1 cellular context compared by ENCODE assay signal in genomic region chr2:218569038-218569431, GRCh38.
TF ChIP-seq lines count a peak whose summit lies in the region.

No MANE protein-coding gene starts in this region.

TF ChIP-seq in A549, 52 proteins besides CTCF, POLR2A, EP300 and RAD21 (continued from another document):
- TF ChIP-seq ATOH8 (CRISPR knock-in tag; IDR thresholded peaks at IDR 0.05; ENCODE audit: low read depth) (no peak), FOXS1 (CRISPR knock-in tag; IDR thresholded peaks at IDR 0.05) (no peak), BCL3 (IDR thresholded peaks at IDR 0.05) (no peak), FOSL2 (IDR thresholded peaks at IDR 0.05) (no peak), FOSL2 (CRISPR knock-in tag; IDR thresholded peaks at IDR 0.05) (no peak)
